In genomic region chr2:230713331-230714121, GRCh38 we compare ENCODE assay signal across 8 cellular contexts. TPM values are rescaled to one million over a fixed set of nuclear protein-coding genes. Genes with fewer than 3 reads are reported as not detected.
DNase-seq lines count a peak whose midpoint lies in the region; ATAC-seq lines count a peak whose summit lies in the region.

No MANE protein-coding gene starts in this region.

- DNase-seq in NCI-H2029 (lab: John Stamatoyannopoulos, UW) (peak; percentile 12), NCI-H2029 treated with DMSO at 0.1 percent for 48 hours (lab: John Stamatoyannopoulos, UW) (no peak), SIG-M5 treated with dmso at 0.1 percent for 504 hours (lab: John Stamatoyannopoulos, UW; ENCODE audit: unreplicated experiment) (peak; percentile 54), cardiac septum (ENCODE audit: low spot score) (peak; percentile 81), trophoblast cell (peak; percentile 49 to 70), GDM1 (lab: John Stamatoyannopoulos, UW) (no peak)
- DNase-seq in activated naive CD4-positive, alpha-beta T cell treated with anti-CD3 and anti-CD28 coated beads, Interleukin-2, amount 50 U/mL, for 72 hours (ENCODE audit: low spot score in 2 of 2) = peak in 1 of 2 donors; percentile 55

- H2BK12ac ChIP-seq in trophoblast cell (ENCODE audit: low read length) = no peak overlapping the region

- H3K4me1 ChIP-seq in trophoblast cell (ENCODE audit: control insufficient read depth in 1 of 2, insufficient read depth in 2 of 2, low read length in 2 of 2) = no peaks in the 10 kb centered on the region

- H4K91ac ChIP-seq in trophoblast cell (ENCODE audit: low read depth, low read length) = peak overlapping the region; percentile 74

- H2BK120ac ChIP-seq in trophoblast cell (ENCODE audit: insufficient read depth, low read length, poor library complexity) = peak overlapping the region; percentile 49

- H3K79me2 ChIP-seq in trophoblast cell (ENCODE audit: control insufficient read depth, insufficient read depth, low read length, poor library complexity) = peaks cover 18% of the 10 kb centered on the region

- H3K18ac ChIP-seq in trophoblast cell (ENCODE audit: low read length) = peak overlapping the region; percentile 83

- peak overlapping the region; percentile 75 for H2AK5ac ChIP-seq in trophoblast cell (ENCODE audit: low read length)

- ATAC-seq in HG03103 (IDR thresholded peaks at IDR 0.05; ENCODE audit: low read depth, unreplicated experiment) = peak; percentile 7
- ATAC-seq in activated naive CD4-positive, alpha-beta T cell treated with anti-CD3 and anti-CD28 coated beads, Interleukin-2, amount 50 U/mL, for 72 hours = peak; percentile 21 to 40

- H3K27ac Mint-ChIP-seq in activated naive CD4-positive, alpha-beta T cell treated with anti-CD3 and anti-CD28 coated beads, Interleukin-2, amount 50 U/mL, for 72 hours = peak overlapping the region; percentile 91 to 99

- peak overlapping the region; percentile 98 for H3K4ac ChIP-seq in trophoblast cell (ENCODE audit: low read depth, low read length)

- peak overlapping the region; percentile 61 for H3K14ac ChIP-seq in trophoblast cell (ENCODE audit: low read length)

- peaks cover 20 to 30% of the 10 kb centered on the region in 2 donors for H3K36me3 Mint-ChIP-seq in activated naive CD4-positive, alpha-beta T cell treated with anti-CD3 and anti-CD28 coated beads, Interleukin-2, amount 50 U/mL, for 72 hours

- H3K23ac ChIP-seq in trophoblast cell (ENCODE audit: low read length) = no peak overlapping the region

- intact Hi-C loops in cardiac septum (cut with DNase I) = loop anchor here (1.0 to 5.0 kb wide), 2 partner anchors 44 to 86 kb away; no protein-coding TSS in a partner anchor

- no peaks in the 10 kb centered on the region for H3K36me3 ChIP-seq in trophoblast cell (ENCODE audit: control insufficient read depth in 1 of 2, insufficient read depth in 2 of 2, low read length in 2 of 2)

- H4K12ac ChIP-seq in trophoblast cell (ENCODE audit: low read depth, low read length) = peak overlapping the region; percentile 73

- no peaks in the 10 kb centered on the region for H3K9me3 Mint-ChIP-seq in activated naive CD4-positive, alpha-beta T cell treated with anti-CD3 and anti-CD28 coated beads, Interleukin-2, amount 50 U/mL, for 72 hours

- peak overlapping the region; percentile 90 for H3K4me3 ChIP-seq in trophoblast cell (ENCODE audit: low read depth, low read length)

- no peaks in the 10 kb centered on the region for H3K27me3 ChIP-seq in trophoblast cell (ENCODE audit: insufficient read depth, low read length)

- peak overlapping the region; percentile 94 for H3K9ac ChIP-seq in trophoblast cell (ENCODE audit: low read length)

- H3K4me2 ChIP-seq in trophoblast cell (ENCODE audit: low read length) = peak overlapping the region; percentile 75

- H3K27ac ChIP-seq in trophoblast cell (ENCODE audit: low read depth, low read length) = peak overlapping the region; percentile 78

- peak overlapping the region; percentile 87 for H2BK5ac ChIP-seq in trophoblast cell (ENCODE audit: low read depth, low read length, poor library complexity)

- no CpG with 5 or more reads among the region's 62 CpGs for WGBS in trophoblast cell (ENCODE audit: extremely low coverage, insufficient coverage, insufficient read length)

- H4K8ac ChIP-seq in trophoblast cell (ENCODE audit: low read depth, low read length) = peak overlapping the region; percentile 72

- no peaks in the 10 kb centered on the region for H3K9me3 ChIP-seq in trophoblast cell (ENCODE audit: insufficient read depth, low read depth, low read length)

- peaks cover 13% of the 10 kb centered on the region for H3K79me1 ChIP-seq in trophoblast cell (ENCODE audit: low read length)

- H2AFZ ChIP-seq in trophoblast cell (ENCODE audit: insufficient read depth, low read length, poor library complexity) = peak overlapping the region; percentile 84

RNA-seq across cellular contexts. Expression of gene CAB39, which starts 0.9 kb away (rescaled TPM):
- 100 to 1,000 TPM; 104 to 123 TPM for total RNA-seq in activated naive CD4-positive, alpha-beta T cell treated with anti-CD3 and anti-CD28 coated beads, Interleukin-2, amount 50 U/mL, for 72 hours
- total RNA-seq in cardiac septum = 75.1 TPM
- polyA plus RNA-seq in trophoblast cell (2013) = 43.9 and 44.8 TPM in 2 replicates

Comparison
In these comparisons a context has a peak if more than half of its experiments do, and no peak if none do; other contexts are left out.
1. DNase-seq: peak in NCI-H2029 (single experiment), SIG-M5 treated with dmso at 0.1 percent for 504 hours (single experiment), cardiac septum (single experiment) and trophoblast cell (2 of 2); none in NCI-H2029 treated with DMSO at 0.1 percent for 48 hours (single experiment) and GDM1 (single experiment).